Comparison of ENCODE assay signal across 9 cellular contexts in the genomic region with DNA sequence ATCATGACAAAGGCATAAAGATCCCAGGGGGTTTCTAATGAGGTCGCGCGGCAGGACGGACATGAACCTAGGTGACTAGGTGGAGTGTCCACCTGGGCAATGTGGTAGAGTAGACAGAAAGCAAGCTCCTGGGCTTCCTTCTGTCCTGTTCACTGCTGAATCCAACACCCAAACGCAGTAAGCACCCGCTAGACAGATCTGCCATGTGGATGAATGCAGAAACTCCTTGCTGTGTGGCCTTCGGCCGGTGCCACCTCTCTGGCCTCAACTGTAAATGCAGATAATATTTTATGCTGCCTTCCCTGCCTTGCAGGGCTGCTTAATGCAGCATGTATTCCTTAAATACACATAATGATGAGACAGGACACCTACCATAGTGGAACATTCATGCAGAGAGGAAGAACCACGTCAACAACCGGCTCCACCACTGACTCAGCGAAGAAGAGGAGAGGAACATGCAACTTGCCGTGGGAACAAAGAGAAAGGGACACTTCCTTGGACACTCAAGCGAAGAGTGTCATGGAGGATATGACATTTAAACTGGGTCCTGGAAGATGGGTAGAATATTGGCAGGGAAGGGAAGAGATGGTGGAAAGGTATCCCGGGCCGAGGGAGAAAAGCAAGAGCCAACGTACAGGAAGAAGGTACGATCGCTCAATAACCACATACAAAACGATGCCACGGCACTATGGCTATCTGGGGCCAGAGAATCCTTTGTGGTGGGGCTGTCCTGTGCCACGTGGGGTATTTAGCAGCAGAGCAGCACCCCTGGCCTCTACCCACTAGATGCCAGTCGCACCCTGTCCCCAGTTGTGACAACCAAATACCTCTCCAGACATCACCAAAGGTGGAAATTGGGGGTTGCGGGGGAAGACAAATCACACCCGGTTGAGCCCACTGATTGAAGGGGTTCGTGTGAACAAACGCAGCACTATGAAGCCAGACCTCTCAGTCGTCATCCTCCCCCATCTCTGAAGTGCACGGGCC. TPM values are rescaled to one million over a fixed set of nuclear protein-coding genes. Genes with fewer than 3 reads are reported as not detected.
DNase-seq lines count a peak whose midpoint lies in the region; ATAC-seq and TF ChIP-seq lines count a peak whose summit lies in the region.
"Had no signal": no experiment of that assay in that cellular context is flagged by ENCODE, and none has a peak within 500 bp of the region (broad histone marks: within the 10 kb centered on the region; RNA-seq: fewer than 3 reads in every experiment).

No MANE protein-coding gene starts in this region.

- CTCF ChIA-PET in CD8-positive, alpha-beta T cell (lab: Charles Lee): interaction anchor here (0.7 to 2.5 kb wide), 13 partner anchors 8 to 113 kb away, joined by 3 to 16 read pairs (median 5); no protein-coding TSS in a partner anchor

- H3K9ac ChIP-seq in duodenal mucosa (ENCODE audit: low read depth in 1 of 2, low read length in 2 of 2): no peak overlapping the region

- TF ChIP-seq POLR2A in prostate gland (IDR thresholded peaks at IDR 0.05): no peak

- H3K4me3 Mint-ChIP-seq in CD8-positive, alpha-beta T cell: peak overlapping the region; percentile 80
- H3K4me3 Mint-ChIP-seq: brain had no signal

- H3K4me1 ChIP-seq in CD8-positive, alpha-beta T cell (ENCODE audit: insufficient read depth, low read length): peaks cover 97% of the 10 kb centered on the region
- H3K4me1 ChIP-seq in duodenal mucosa (ENCODE audit: control insufficient read depth in 1 of 2, insufficient read depth in 2 of 2, low read length in 2 of 2) (peaks cover 76 to 82% of the 10 kb centered on the region in 2 donors), prostate gland (replicated peaks) (peaks cover 64% of the 10 kb centered on the region)

- DNase-seq in CD8-positive, alpha-beta T cell: peak in 4 of 7 experiments; percentile 40 to 84 (median 62)
- DNase-seq in T-helper 2 cell: peak in 3 of 5 experiments; percentile 42 to 75 (median 69)
- DNase-seq in prostate gland (ENCODE audit: low spot score): no peak
- no peak for DNase-seq in NCI-H1930 (lab: John Stamatoyannopoulos, UW)

- no peaks in the 10 kb centered on the region for H3K27me3 Mint-ChIP-seq in CD8-positive, alpha-beta T cell (ENCODE audit: low read depth)
- H3K27me3 Mint-ChIP-seq: brain had no signal

- peak overlapping the region; percentile 92 for H3K27ac Mint-ChIP-seq in CD8-positive, alpha-beta T cell

- POLR2A ChIA-PET in CD8-positive, alpha-beta T cell (lab: Charles Lee): interaction anchor here (0.8 to 3.5 kb wide), 13 partner anchors 8 to 31 kb away, joined by 3 to 19 read pairs (median 7); no protein-coding TSS in a partner anchor

- H3K36me3 ChIP-seq in CD8-positive, alpha-beta T cell (ENCODE audit: insufficient read depth, low read length): no peaks in the 10 kb centered on the region
- H3K36me3 ChIP-seq in duodenal mucosa (ENCODE audit: control insufficient read depth in 1 of 2, insufficient read depth in 2 of 2, low read length in 2 of 2): peaks cover 0 to 4% of the 10 kb centered on the region in 2 donors
- no peaks in the 10 kb centered on the region for H3K36me3 ChIP-seq in prostate gland

- H3K4me3 ChIP-seq in CD8-positive, alpha-beta T cell (ENCODE audit: low read depth, low read length): peak overlapping the region; percentile 39
- H3K4me3 ChIP-seq in duodenal mucosa (ENCODE audit: low read depth in 1 of 2, low read length in 2 of 2): peak overlapping the region; percentile 8 to 28
- no peak overlapping the region for H3K4me3 ChIP-seq in prostate gland

- H3K9me3 Mint-ChIP-seq in CD8-positive, alpha-beta T cell: no peaks in the 10 kb centered on the region

- 62% methylated on average over 28 of the region's 28 CpGs for WGBS in prostate gland

- no peaks in the 10 kb centered on the region for H3K9me3 ChIP-seq in CD8-positive, alpha-beta T cell (ENCODE audit: low read length)
- H3K9me3 ChIP-seq in duodenal mucosa (ENCODE audit: control insufficient read depth in 1 of 2, low read length in 2 of 2): no peaks in the 10 kb centered on the region
- no peaks in the 10 kb centered on the region for H3K9me3 ChIP-seq in prostate gland

- peak overlapping the region; percentile 17 for H3K27ac ChIP-seq in CD8-positive, alpha-beta T cell (ENCODE audit: low read depth, low read length)
- H3K27ac ChIP-seq in duodenal mucosa (ENCODE audit: low read depth, low read length) (peak overlapping the region; percentile 52), prostate gland (peak overlapping the region; percentile 96 to 99)

- ATAC-seq in CD8-positive, alpha-beta T cell: peak; percentile 59
- no peak for ATAC-seq in GM21529 (IDR thresholded peaks at IDR 0.05; ENCODE audit: unreplicated experiment)
- ATAC-seq in HG02840 (IDR thresholded peaks at IDR 0.05; ENCODE audit: low FRiP score, unreplicated experiment): no peak
- ATAC-seq in GM21737 (IDR thresholded peaks at IDR 0.05; ENCODE audit: unreplicated experiment): no peak

- peaks cover 61% of the 10 kb centered on the region for H3K36me3 Mint-ChIP-seq in CD8-positive, alpha-beta T cell

- TF ChIP-seq CTCF in CD8-positive, alpha-beta T cell (IDR thresholded peaks at IDR 0.05): peak; percentile 59
- TF ChIP-seq CTCF in prostate gland (IDR thresholded peaks at IDR 0.05): no peak

- no peaks in the 10 kb centered on the region for H3K27me3 ChIP-seq in CD8-positive, alpha-beta T cell (ENCODE audit: insufficient read depth, low read length)
- H3K27me3 ChIP-seq in duodenal mucosa (ENCODE audit: control insufficient read depth in 1 of 2, insufficient read depth in 2 of 2, low read length in 2 of 2): no peaks in the 10 kb centered on the region
- no peaks in the 10 kb centered on the region for H3K27me3 ChIP-seq in prostate gland (replicated peaks; ENCODE audit: insufficient read depth)

- peaks cover 94% of the 10 kb centered on the region for H3K4me1 Mint-ChIP-seq in CD8-positive, alpha-beta T cell (ENCODE audit: low read depth)

- intact Hi-C loops in CD8-positive, alpha-beta T cell (cut with DNase I, micrococcal nuclease): loop anchor here (1.0 to 5.0 kb wide), 9 partner anchors 9 to 115 kb away; no protein-coding TSS in a partner anchor
- intact Hi-C loops in prostate gland (cut with DNase I): no loop called here

RNA-seq across cellular contexts. Expression of gene MYH9, which starts 30.8 kb away (rescaled TPM):
- total RNA-seq in CD8-positive, alpha-beta T cell: 100 to 1,000 TPM; 703 to 757 TPM
- total RNA-seq in prostate gland: 100 to 1,000 TPM; 295 to 329 TPM

Comparison
In these comparisons a context has a peak if more than half of its experiments do, and no peak if none do; other contexts are left out.
1. DNase-seq: peak in CD8-positive, alpha-beta T cell (4 of 7) and T-helper 2 cell (3 of 5); none in prostate gland (single experiment) and NCI-H1930 (0 of 2).
2. H3K27ac ChIP-seq: peak in every context shown above with its lines; median percentile 98 in prostate gland; 52 in duodenal mucosa; 17 in CD8-positive, alpha-beta T cell.
3. H3K4me3 ChIP-seq: peak in CD8-positive, alpha-beta T cell (single experiment) and duodenal mucosa (2 of 2); none in prostate gland (0 of 2).